In the genomic region with DNA sequence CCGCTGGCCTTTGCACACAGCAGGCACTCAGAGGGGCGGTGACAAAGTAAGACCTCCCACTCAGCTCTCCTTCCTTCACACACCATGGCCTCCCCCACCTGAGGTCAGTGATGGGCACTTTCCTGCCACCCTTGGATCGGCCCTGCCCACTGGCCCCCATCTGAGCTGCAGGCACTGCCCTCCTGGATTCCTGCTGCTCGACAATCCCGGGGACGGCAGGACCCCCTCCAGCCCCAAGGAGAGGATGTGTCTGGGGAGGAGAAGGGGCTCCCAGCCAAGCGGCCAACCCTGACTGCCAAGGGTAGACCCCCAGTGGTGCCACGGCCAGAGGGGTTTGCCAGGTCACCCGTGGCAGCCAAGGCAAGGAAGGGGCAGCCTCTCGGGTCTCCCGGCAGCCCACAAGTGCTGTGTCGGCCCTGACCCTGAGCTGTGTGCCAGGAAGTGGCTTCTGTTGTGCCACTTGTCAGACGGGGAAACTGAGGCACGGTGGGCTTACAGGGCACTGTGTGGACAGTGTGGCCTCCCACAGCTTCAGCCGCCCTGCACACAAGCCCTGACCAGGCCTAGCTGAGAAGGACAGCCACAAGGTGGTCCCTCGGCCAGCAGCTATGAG, we compare ENCODE assay signal across 20 cellular contexts. TPM values are rescaled to one million over a fixed set of nuclear protein-coding genes. Genes with fewer than 3 reads are reported as not detected.
DNase-seq lines count a peak whose midpoint lies in the region; TF ChIP-seq lines count a peak whose summit lies in the region.
"Had no signal": no experiment of that assay in that cellular context is flagged by ENCODE, and none has a peak within 500 bp of the region (broad histone marks: within the 10 kb centered on the region; RNA-seq: fewer than 3 reads in every experiment).

No MANE protein-coding gene starts in this region.

- no peak overlapping the region for H3K4me3 ChIP-seq in esophagus muscularis mucosa
- H3K4me3 ChIP-seq in stomach smooth muscle (ENCODE audit: low read length in 2 of 2) = no peak overlapping the region
- H3K4me3 ChIP-seq: ovary had no signal

- peaks cover 31% of the 10 kb centered on the region for H3K4me1 Mint-ChIP-seq in activated naive CD4-positive, alpha-beta T cell treated with anti-CD3 and anti-CD28 coated beads, Interleukin-2, amount 10 ng/mL, durations not matched to agents 7 days and 5 days

- intact Hi-C loops in esophagus muscularis mucosa (cut with DNase I) = no loop called here

- no peak for TF ChIP-seq POLR2A in esophagus muscularis mucosa (IDR thresholded peaks at IDR 0.05; ENCODE audit: low read depth)

- peak overlapping the region; percentile 91 to 94 (median 92) for H3K27ac ChIP-seq in esophagus muscularis mucosa (replicated peaks in 1 of 4)
- H3K27ac ChIP-seq in stomach smooth muscle (ENCODE audit: low read length) = peak overlapping the region; percentile 69
- H3K27ac ChIP-seq: ovary had no signal

- H3K36me3 Mint-ChIP-seq in activated naive CD4-positive, alpha-beta T cell treated with anti-CD3 and anti-CD28 coated beads, Interleukin-2, amount 10 ng/mL, durations not matched to agents 7 days and 5 days = peaks cover 15% of the 10 kb centered on the region

- no peaks in the 10 kb centered on the region for H3K9me3 Mint-ChIP-seq in activated naive CD4-positive, alpha-beta T cell treated with anti-CD3 and anti-CD28 coated beads, Interleukin-2, amount 10 ng/mL, durations not matched to agents 7 days and 5 days
- H3K9me3 Mint-ChIP-seq: effector memory CD8-positive, alpha-beta T cell had no signal

- no peak for TF ChIP-seq CTCF in esophagus muscularis mucosa (IDR thresholded peaks at IDR 0.05)
- no peak for TF ChIP-seq CTCF in GM20000 (IDR thresholded peaks at IDR 0.05; ENCODE audit: extremely low read depth, missing control alignments)

- DNase-seq in esophagus muscularis mucosa (ENCODE audit: extremely low spot score) (no peak), GM20000 (ENCODE audit: low spot score) (no peak)
- no peak for DNase-seq in activated naive CD4-positive, alpha-beta T cell treated with anti-CD3 and anti-CD28 coated beads, Interleukin-2, amount 10 ng/mL, durations not matched to agents 7 days and 5 days
- DNase-seq in activated naive CD4-positive, alpha-beta T cell treated with anti-CD3 and anti-CD28 coated beads, Interleukin-2, amount 50 U/mL, for 16 hours = no peak
- DNase-seq: activated CD4-positive, alpha-beta T cell treated with anti-CD3 and anti-CD28 coated beads for 48 hours; activated CD8-positive, alpha-beta memory T cell treated with anti-CD3 and anti-CD28 coated beads, Interleukin-2, amount 50 U/mL, for 4 hours; activated effector memory CD4-positive, alpha-beta T cell treated with anti-CD3 and anti-CD28 coated beads, Interleukin-2, amount 50 U/mL, for 16 hours; amniotic stem cell; effector memory CD8-positive, alpha-beta T cell; MV-4-11; naive thymus-derived CD4-positive, alpha-beta T cell; NCI-H2029; NCI-H446 treated with DMSO at 0.1 percent for 48 hours; NK-92 treated with Interleukin-12 subunit alpha and Interleukin-12 subunit beta, amount 100 ng/mL, for 24 hours; ovary; RPMI8226; stimulated activated CD4-positive, alpha-beta T cell treated with anti-CD3 and anti-CD28 coated beads, Interleukin-2, amount 100 ng/mL, for 24 hours had no signal

- H3K36me3 ChIP-seq in esophagus muscularis mucosa (peaks cover 0 to 11% (median 2%) of the 10 kb centered on the region in 4 donors), stomach smooth muscle (ENCODE audit: control insufficient read depth in 2 of 2, insufficient read depth in 2 of 2, low read length in 2 of 2) (peaks cover 0 to 3% of the 10 kb centered on the region in 2 donors)
- H3K36me3 ChIP-seq: ovary had no signal

- H3K4me1 ChIP-seq in esophagus muscularis mucosa (peaks cover 43 to 100% (median 99%) of the 10 kb centered on the region in 4 donors), stomach smooth muscle (ENCODE audit: control insufficient read depth, insufficient read depth, low read length) (peaks cover 83% of the 10 kb centered on the region)

- H3K9me3 ChIP-seq in esophagus muscularis mucosa (no peaks in the 10 kb centered on the region), stomach smooth muscle (ENCODE audit: control insufficient read depth in 2 of 2, low read length in 2 of 2) (no peaks in the 10 kb centered on the region)
- H3K9me3 ChIP-seq: ovary had no signal

- H3K4me3 Mint-ChIP-seq in activated naive CD4-positive, alpha-beta T cell treated with anti-CD3 and anti-CD28 coated beads, Interleukin-2, amount 10 ng/mL, durations not matched to agents 7 days and 5 days = no peak overlapping the region
- H3K4me3 Mint-ChIP-seq: effector memory CD8-positive, alpha-beta T cell; IgD-negative memory B cell; naive thymus-derived CD4-positive, alpha-beta T cell had no signal

- H3K9ac ChIP-seq in stomach smooth muscle (ENCODE audit: low read length in 2 of 2) = peak overlapping the region in 1 of 2 donors; percentile 13

- H3K27me3 Mint-ChIP-seq in activated naive CD4-positive, alpha-beta T cell treated with anti-CD3 and anti-CD28 coated beads, Interleukin-2, amount 10 ng/mL, durations not matched to agents 7 days and 5 days = no peaks in the 10 kb centered on the region
- H3K27me3 Mint-ChIP-seq: effector memory CD8-positive, alpha-beta T cell; IgD-negative memory B cell; naive thymus-derived CD4-positive, alpha-beta T cell had no signal

- no peak for TF ChIP-seq RAD21 in Ishikawa (IDR thresholded peaks at IDR 0.05; ENCODE audit: low read depth)

- 75% methylated on average over 4 of the region's 16 CpGs for WGBS in esophagus muscularis mucosa

- no peak for TF ChIP-seq EP300 in Ishikawa (IDR thresholded peaks at IDR 0.05; ENCODE audit: borderline replicate concordance)
- no peak for TF ChIP-seq EP300 in esophagus muscularis mucosa (IDR thresholded peaks at IDR 0.05)

- H3K27me3 ChIP-seq in esophagus muscularis mucosa = no peaks in the 10 kb centered on the region
- no peaks in the 10 kb centered on the region for H3K27me3 ChIP-seq in stomach smooth muscle (ENCODE audit: control insufficient read depth in 1 of 2, insufficient read depth in 2 of 2, low read length in 2 of 2)
- H3K27me3 ChIP-seq: ovary had no signal

- CTCF ChIA-PET in activated naive CD4-positive, alpha-beta T cell treated with anti-CD3 and anti-CD28 coated beads, Interleukin-2, amount 10 ng/mL, durations not matched to agents 7 days and 5 days (lab: Charles Lee) = no interaction called here

- no peak overlapping the region for H3K27ac Mint-ChIP-seq in activated naive CD4-positive, alpha-beta T cell treated with anti-CD3 and anti-CD28 coated beads, Interleukin-2, amount 10 ng/mL, durations not matched to agents 7 days and 5 days

TF ChIP-seq in Ishikawa, 13 proteins besides CTCF, POLR2A, EP300 and RAD21:
- TF ChIP-seq, protein P1, sequence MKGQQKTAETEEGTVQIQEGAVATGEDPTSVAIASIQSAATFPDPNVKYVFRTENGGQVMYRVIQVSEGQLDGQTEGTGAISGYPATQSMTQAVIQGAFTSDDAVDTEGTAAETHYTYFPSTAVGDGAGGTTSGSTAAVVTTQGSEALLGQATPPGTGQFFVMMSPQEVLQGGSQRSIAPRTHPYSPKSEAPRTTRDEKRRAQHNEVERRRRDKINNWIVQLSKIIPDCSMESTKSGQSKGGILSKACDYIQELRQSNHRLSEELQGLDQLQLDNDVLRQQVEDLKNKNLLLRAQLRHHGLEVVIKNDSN (IDR thresholded peaks at IDR 0.05) = no peak
- peak; percentile 35; the same call in 1 of the 2 replicates for TF ChIP-seq ZBTB7A (IDR thresholded peaks at IDR 0.05; ENCODE audit: low read depth)

RNA-seq across cellular contexts. Expression of a gene that starts 22.7 kb away (rescaled TPM):
- total RNA-seq in esophagus muscularis mucosa = 100 to 1,000 TPM; 140 to 298 (median 182) TPM

RNA-seq across cellular contexts. Expression of a gene that starts 41.2 kb away (rescaled TPM):
- 1 to 10 TPM in 1 of 4 donors, under 1 TPM in 2, not detected in 1; 0.17 to 1.4 (median 0.34) TPM for total RNA-seq in esophagus muscularis mucosa

RNA-seq across cellular contexts. Expression of a gene that starts 49.4 kb away (rescaled TPM):
- total RNA-seq in esophagus muscularis mucosa = 100 to 1,000 TPM in 2 of 4 donors, 10 to 100 TPM in 2; 60.6 to 141 (median 98.6) TPM

RNA-seq across cellular contexts. Expression of a gene that starts 56.1 kb away (rescaled TPM):
- total RNA-seq in esophagus muscularis mucosa = 10 to 100 TPM in 2 of 4 donors, 1 to 10 TPM in 2; 8.9 to 14.7 (median 10.3) TPM

RNA-seq across cellular contexts. Expression of a gene that starts 56.2 kb away (rescaled TPM):
- 10 to 100 TPM; 23.3 to 33.5 (median 27.5) TPM for total RNA-seq in esophagus muscularis mucosa
